Comparison of ENCODE assay signal across 21 cellular contexts in genomic region chr3:65787827-65788226, GRCh38.
DNase-seq lines count a peak whose midpoint lies in the region; ATAC-seq, FAIRE-seq and TF ChIP-seq lines count a peak whose summit lies in the region.
"Had no signal": no experiment of that assay in that cellular context is flagged by ENCODE, and none has a peak within 500 bp of the region (broad histone marks: within the 10 kb centered on the region; RNA-seq: fewer than 3 reads in every experiment).

No MANE protein-coding gene starts in this region.

- H3K27ac Mint-ChIP-seq in nephron, result peak overlapping the region in 2 of 3 experiments; percentile 11 to 56
- H3K27ac Mint-ChIP-seq: CD4-positive, CD25-positive, alpha-beta regulatory T cell had no signal

- DNase-seq in A673 (ENCODE audit: low spot score) (no peak), ascending aorta (ENCODE audit: low spot score in 2 of 2) (no peak), thoracic aorta (ENCODE audit: low spot score) (no peak), HAP-1 (ENCODE audit: low spot score in 2 of 2) (no peak), D721Med (ENCODE audit: insufficient read length, low spot score) (no peak), sciatic nerve (ENCODE audit: low spot score) (no peak)
- DNase-seq: CD4-positive, CD25-positive, alpha-beta regulatory T cell; DMS79 treated with DMSO at 0.1 percent for 48 hours; KG1; NCI-H1048; NCI-H1417; NCI-H2029 treated with DMSO at 0.1 percent for 48 hours; NCI-H446 treated with DMSO at 0.1 percent for 48 hours; NCI-H526; Right ventricle myocardium superior; RPMI8226 had no signal

- H3K36me3 ChIP-seq in A673 (ENCODE audit: insufficient read depth, low read length, poor library complexity, severe bottlenecking), result no peaks in the 10 kb centered on the region
- H3K36me3 ChIP-seq in ascending aorta, result no peaks in the 10 kb centered on the region
- H3K36me3 ChIP-seq in thoracic aorta, result no peaks in the 10 kb centered on the region
- no peaks in the 10 kb centered on the region for H3K36me3 ChIP-seq in HAP-1 (replicated peaks)
- H3K36me3 ChIP-seq: BLaER1, SJSA1 had no signal

- H3K27ac ChIP-seq in A673 (ENCODE audit: low read depth, low read length, poor library complexity, severe bottlenecking) (peak overlapping the region; percentile 45), ascending aorta (peak overlapping the region; percentile 54 to 67), thoracic aorta (peak overlapping the region; percentile 8 to 42)
- H3K27ac ChIP-seq: BLaER1, SJSA1 had no signal

- CTCF ChIA-PET in A673 (lab: Charles Lee), result no interaction called here

- no peak for TF ChIP-seq CTCF in A673 (conservative IDR thresholded peaks at IDR 0.05; ENCODE audit: low read depth, low read length)
- no peak for TF ChIP-seq CTCF in ascending aorta (IDR thresholded peaks at IDR 0.05)
- no peak for TF ChIP-seq CTCF in nephron (IDR thresholded peaks at IDR 0.05; ENCODE audit: unreplicated experiment in 3 of 3)
- TF ChIP-seq CTCF in thoracic aorta (IDR thresholded peaks at IDR 0.05), result no peak
- TF ChIP-seq CTCF in D721Med (IDR thresholded peaks at IDR 0.05; ENCODE audit: insufficient read depth, missing control alignments), result no peak

- no TSS peak for BruUV-seq in A673 (replicated peaks; lab: Mats Ljungman, UMichigan)

- H3K4me3 ChIP-seq in A673 (ENCODE audit: low read depth, low read length, poor library complexity, severe bottlenecking) (no peak overlapping the region), ascending aorta (no peak overlapping the region), thoracic aorta (no peak overlapping the region), HAP-1 (no peak overlapping the region)
- H3K4me3 ChIP-seq: BLaER1, SJSA1 had no signal

- H3K27me3 Mint-ChIP-seq in nephron (ENCODE audit: low read depth), result peaks cover 3% of the 10 kb centered on the region
- H3K27me3 Mint-ChIP-seq: CD4-positive, CD25-positive, alpha-beta regulatory T cell had no signal

- intact Hi-C loops in A673 (cut with micrococcal nuclease; ENCODE audit: unreplicated experiment), result loop anchor here (5.0 kb wide), 3 partner anchors 124 to 409 kb away; partner anchors contain the start of gene MAGI1
- intact Hi-C loops in ascending aorta (cut with DNase I), result no loop called here
- intact Hi-C loops in sciatic nerve (cut with DNase I), result no loop called here

- no peak overlapping the region for H3K4me3 Mint-ChIP-seq in nephron
- H3K4me3 Mint-ChIP-seq: CD4-positive, CD25-positive, alpha-beta regulatory T cell had no signal

- POLR2A ChIA-PET in A673 (lab: Charles Lee; ENCODE audit: low non-redundant PET), result no interaction called here

- no peaks in the 10 kb centered on the region for H3K9me3 Mint-ChIP-seq in nephron

- FAIRE-seq in D721Med (lab: Jason Lieb, UNC), result no peak
- FAIRE-seq: H1 had no signal

- in situ Hi-C loops in HAP-1 (cut with MboI; ENCODE audit: low sequenced_read_pairs), result no loop called here

- no peaks in the 10 kb centered on the region for H3K27me3 ChIP-seq in A673 (replicated peaks; ENCODE audit: insufficient read depth, low read depth, low read length, poor library complexity)
- no peaks in the 10 kb centered on the region for H3K27me3 ChIP-seq in ascending aorta
- no peaks in the 10 kb centered on the region for H3K27me3 ChIP-seq in thoracic aorta (replicated peaks; ENCODE audit: insufficient read depth)
- no peaks in the 10 kb centered on the region for H3K27me3 ChIP-seq in HAP-1 (ENCODE audit: low read depth)
- H3K27me3 ChIP-seq: BLaER1, SJSA1 had no signal

- no peak for ATAC-seq in thoracic aorta (ENCODE audit: insufficient number of reproducible peaks, low FRiP score, low read depth)
- ATAC-seq in sciatic nerve, result no peak
- ATAC-seq: HCT116 had no signal

- H3K4me1 ChIP-seq in A673 (ENCODE audit: insufficient read depth, low read length, poor library complexity, severe bottlenecking) (peaks cover 27% of the 10 kb centered on the region), ascending aorta (peaks cover 0 to 7% of the 10 kb centered on the region in 2 donors), thoracic aorta (ENCODE audit: control insufficient read depth in 1 of 2, low read depth in 2 of 2) (peaks cover 0 to 37% of the 10 kb centered on the region in 2 donors), HAP-1 (no peaks in the 10 kb centered on the region)
- H3K4me1 ChIP-seq: BLaER1 had no signal

- H3K4me1 Mint-ChIP-seq in nephron, result peaks cover 37% of the 10 kb centered on the region
- H3K4me1 Mint-ChIP-seq: CD4-positive, CD25-positive, alpha-beta regulatory T cell had no signal

- H3K9me3 ChIP-seq in A673 (ENCODE audit: low read depth, low read length, poor library complexity, severe bottlenecking) (no peaks in the 10 kb centered on the region), ascending aorta (no peaks in the 10 kb centered on the region), thoracic aorta (no peaks in the 10 kb centered on the region), HAP-1 (no peaks in the 10 kb centered on the region)
- H3K9me3 ChIP-seq: BLaER1, SJSA1 had no signal

- no peaks in the 10 kb centered on the region for H3K36me3 Mint-ChIP-seq in nephron (ENCODE audit: low read depth)
- H3K36me3 Mint-ChIP-seq: CD4-positive, CD25-positive, alpha-beta regulatory T cell had no signal
